In the genomic region with DNA sequence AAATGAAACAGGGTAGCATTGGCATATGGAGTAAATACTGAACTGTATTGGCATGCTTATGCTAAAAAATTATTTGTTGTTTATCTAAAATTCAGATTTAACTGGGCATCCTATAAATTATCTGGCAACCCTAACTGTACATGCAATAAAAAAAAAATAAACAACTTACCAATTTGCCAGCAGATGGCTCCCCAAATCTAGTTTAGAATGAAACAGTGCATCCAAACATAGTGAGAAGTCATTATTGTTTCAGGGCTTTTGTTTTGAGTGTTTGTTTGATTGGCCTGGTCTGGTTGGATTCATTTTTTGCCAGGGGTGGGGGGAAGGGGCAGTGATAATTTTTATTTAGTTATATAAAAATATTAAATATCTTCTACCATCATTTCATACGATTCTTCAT, we compare ENCODE assay signal across 8 cellular contexts. TPM values are rescaled to one million over a fixed set of nuclear protein-coding genes. Genes with fewer than 3 reads are reported as not detected.
DNase-seq lines count a peak whose midpoint lies in the region; ATAC-seq, FAIRE-seq and TF ChIP-seq lines count a peak whose summit lies in the region.

No MANE protein-coding gene starts in this region.

- intact Hi-C loops in lower leg skin (cut with DNase I; ENCODE audit: low total_unique reads) = no loop called here

- peak; percentile 58 to 73 for DNase-seq in Kasumi-1 (lab: John Stamatoyannopoulos, UW)
- peak; percentile 39 for DNase-seq in RPMI7951 (ENCODE audit: low read depth)
- DNase-seq in iPS-NIHi11 (ENCODE audit: low spot score) = peak; percentile 36
- no peak for DNase-seq in lower leg skin (ENCODE audit: low spot score in 2 of 2)

- TF ChIP-seq CTCF in lower leg skin (IDR thresholded peaks at IDR 0.05) = no peak

- 84 to 88% methylated on average over 1 of the region's 1 CpG for WGBS in lower leg skin, 2 donors

- no peak overlapping the region for H3K4me3 ChIP-seq in lower leg skin (ENCODE audit: low read depth, poor library complexity, severe bottlenecking)

- ATAC-seq in GM19351 (IDR thresholded peaks at IDR 0.05; ENCODE audit: unreplicated experiment) (no peak), HG02610 (IDR thresholded peaks at IDR 0.05; ENCODE audit: unreplicated experiment) (no peak), HG03378 (IDR thresholded peaks at IDR 0.05; ENCODE audit: unreplicated experiment) (no peak)

- peak; percentile 96 for FAIRE-seq in G401.6 (lab: Jason Lieb, UNC)

- TF ChIP-seq POLR2A in lower leg skin (IDR thresholded peaks at IDR 0.05) = no peak

RNA-seq across cellular contexts. Expression of a gene that starts 12.8 kb away (rescaled TPM):
- 0.24 and 0.39 TPM in 2 replicates for total RNA-seq in RPMI7951 (2014; rRNA removed; shearing (Covaris generic))
- total RNA-seq in lower leg skin = 1 to 10 TPM; 1.7 to 4.9 (median 3.3) TPM

Comparison
In these comparisons a context has a peak if more than half of its experiments do, and no peak if none do; other contexts are left out.
1. DNase-seq: peak in Kasumi-1 (2 of 2), RPMI7951 (single experiment) and iPS-NIHi11 (single experiment); none in lower leg skin (0 of 2).